Comparison of ENCODE assay signal across 28 cellular contexts in the genomic region with DNA sequence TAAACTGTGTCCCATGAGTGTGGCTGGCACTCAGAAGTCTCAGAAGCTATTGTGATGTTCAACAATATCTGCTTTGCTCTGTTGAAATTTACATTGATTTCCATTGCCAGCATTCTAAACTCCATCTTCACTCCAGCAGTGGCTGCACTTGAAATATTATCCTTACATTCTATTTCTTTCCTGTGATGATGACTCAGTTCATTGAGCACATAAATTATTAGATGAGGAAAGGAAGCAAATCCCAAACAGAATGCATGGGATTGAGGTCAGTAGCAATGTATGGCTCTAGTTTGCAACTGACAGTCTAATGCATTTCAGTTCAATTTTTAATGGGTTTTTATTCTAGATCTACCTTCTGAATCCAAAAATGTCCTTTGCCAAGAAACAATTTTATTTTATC.
"Had no signal": no experiment of that assay in that cellular context is flagged by ENCODE, and none has a peak within 500 bp of the region (broad histone marks: within the 10 kb centered on the region; RNA-seq: fewer than 3 reads in every experiment).

No MANE protein-coding gene starts in this region.

- H3K4me1 ChIP-seq: breast epithelium, foreskin keratinocyte had no signal

- H3K36me3 ChIP-seq: ascending aorta, breast epithelium, gastrocnemius medialis had no signal

- H3K4me3 ChIP-seq: ascending aorta, breast epithelium, cardiac muscle cell, coronary artery, dorsolateral prefrontal cortex, gastrocnemius medialis, heart left ventricle had no signal

- H3K27me3 ChIP-seq: ascending aorta, breast epithelium, cardiac muscle cell, dorsolateral prefrontal cortex, gastrocnemius medialis, heart left ventricle had no signal

- DNase-seq: activated CD4-positive, alpha-beta memory T cell treated with anti-CD3 and anti-CD28 coated beads for 36 hours; activated CD4-positive, alpha-beta T cell treated with anti-CD3 and anti-CD28 coated beads for 36 hours; activated CD4-positive, alpha-beta T cell treated with anti-CD3 and anti-CD28 coated beads, Interleukin-2, amount 10 ng/mL, durations not matched to agents 24 days and 14 days; activated CD4-positive, CD25-positive, alpha-beta regulatory T cell; activated CD4-positive, CD25-positive, alpha-beta regulatory T cell treated with anti-CD3 and anti-CD28 coated beads, Interleukin-2, amount 50 U/mL, for 72 hours; activated CD8-positive, alpha-beta memory T cell treated with anti-CD3 and anti-CD28 coated beads, Interleukin-2, amount 10 ng/mL, durations not matched to agents 7 days and 5 days; activated CD8-positive, alpha-beta memory T cell treated with anti-CD3 and anti-CD28 coated beads, Interleukin-2, amount 50 U/mL, for 4 hours; activated CD8-positive, alpha-beta T cell treated with anti-CD3 and anti-CD28 coated beads, Interleukin-2, amount 10 ng/mL, durations not matched to agents 7 days and 5 days; activated gamma-delta T cell; activated naive CD4-positive, alpha-beta T cell; activated naive CD4-positive, alpha-beta T cell treated with anti-CD3 and anti-CD28 coated beads, Interleukin-2, amount 10 ng/mL, durations not matched to agents 7 days and 5 days; activated naive CD8-positive, alpha-beta T cell treated with anti-CD3 and anti-CD28 coated beads, Interleukin-2, amount 10 ng/mL, durations not matched to agents 7 days and 5 days; activated T-cell treated with anti-CD3 and anti-CD28 coated beads, Interleukin-2, amount 50 U/mL, for 24 hours; activated T-cell treated with anti-CD3 and anti-CD28 coated beads, Interleukin-2, amount 50 U/mL, for 72 hours; central memory CD4-positive, alpha-beta T cell; cerebellar nuclear complex; dorsolateral prefrontal cortex; foreskin keratinocyte; gastrocnemius medialis; glutamatergic neuron; heart left ventricle; T-helper 2 cell had no signal

- H3K27ac ChIP-seq: ascending aorta, breast epithelium, cardiac muscle cell, coronary artery, dorsolateral prefrontal cortex, foreskin keratinocyte, gastrocnemius medialis, heart left ventricle had no signal

- ATAC-seq: activated CD4-positive, alpha-beta T cell treated with anti-CD3 and anti-CD28 coated beads for 36 hours; activated CD8-positive, alpha-beta memory T cell treated with anti-CD3 and anti-CD28 coated beads, Interleukin-2, amount 10 ng/mL, durations not matched to agents 7 days and 5 days; activated CD8-positive, alpha-beta T cell treated with anti-CD3 and anti-CD28 coated beads, Interleukin-2, amount 10 ng/mL, durations not matched to agents 7 days and 5 days; activated naive CD4-positive, alpha-beta T cell treated with anti-CD3 and anti-CD28 coated beads, Interleukin-2, amount 50 U/mL, for 72 hours; activated T-cell treated with anti-CD3 and anti-CD28 coated beads, Interleukin-2, amount 50 U/mL, for 72 hours; esophagus mucosa; foreskin keratinocyte; gastrocnemius medialis; heart left ventricle had no signal

- H3K9me3 ChIP-seq: ascending aorta, breast epithelium, gastrocnemius medialis, heart left ventricle had no signal
